9 cellular contexts compared by ENCODE assay signal in genomic region chr1:23178931-23179330, GRCh38. TPM values are rescaled to one million over a fixed set of nuclear protein-coding genes. Genes with fewer than 3 reads are reported as not detected.
A peak's percentile ranks its signal among the peaks of the same experiment; 100 is the strongest.
DNase-seq lines count a peak whose midpoint lies in the region; ATAC-seq, FAIRE-seq and TF ChIP-seq lines count a peak whose summit lies in the region.
"Had no signal": no experiment of that assay in that cellular context is flagged by ENCODE, and none has a peak within 500 bp of the region (broad histone marks: within the 10 kb centered on the region; RNA-seq: fewer than 3 reads in every experiment).

No MANE protein-coding gene starts in this region.

- H3K79me2 ChIP-seq in neural progenitor cell (ENCODE audit: low read depth) = no peaks in the 10 kb centered on the region
- H3K79me2 ChIP-seq: parathyroid adenoma had no signal

- H3K36me3 ChIP-seq in bronchial epithelial cell (ENCODE audit: control insufficient read depth, insufficient read depth, low read length) (no peaks in the 10 kb centered on the region), neural progenitor cell (no peaks in the 10 kb centered on the region)

- H3K4me3 ChIP-seq in bronchial epithelial cell (ENCODE audit: low read depth, low read length) (no peak overlapping the region), neural progenitor cell (no peak overlapping the region)

- no peak for FAIRE-seq in bronchial epithelial cell (lab: Jason Lieb, UNC)

- ATAC-seq in GM19035 (IDR thresholded peaks at IDR 0.05; ENCODE audit: unreplicated experiment) (no peak), HG03354 (IDR thresholded peaks at IDR 0.05; ENCODE audit: poor library complexity, severe bottlenecking, unreplicated experiment) (no peak)

- peak overlapping the region; percentile 82 for H3K4me3 Mint-ChIP-seq in neural progenitor cell
- H3K4me3 Mint-ChIP-seq: T-helper 1 cell treated with Interleukin-12 subunit alpha and Interleukin-12 subunit beta and Interleukin-4 antibody, amounts not matched to agents 30 μg/mL and 1 μg/mL, for 36 hours had no signal

- H3K27me3 Mint-ChIP-seq in neural progenitor cell (ENCODE audit: insufficient read depth, low read depth) = peaks cover 16% of the 10 kb centered on the region

- H3K4me1 Mint-ChIP-seq in neural progenitor cell = peaks cover 6% of the 10 kb centered on the region

- no peak overlapping the region for H3K27ac Mint-ChIP-seq in neural progenitor cell
- H3K27ac Mint-ChIP-seq: T-helper 1 cell treated with Interleukin-12 subunit alpha and Interleukin-12 subunit beta and Interleukin-4 antibody, amounts not matched to agents 30 μg/mL and 1 μg/mL, for 36 hours had no signal

- H3K27ac ChIP-seq in neural progenitor cell = no peak overlapping the region

- DNase-seq in ELR (ENCODE audit: low read depth) = peak; percentile 56
- DNase-seq in Kasumi-1 (lab: John Stamatoyannopoulos, UW) = peak; percentile 21 to 38
- peak; percentile 35 for DNase-seq in bronchial epithelial cell (ENCODE audit: low read depth)
- peak; percentile 18 for DNase-seq in neural progenitor cell (ENCODE audit: low spot score)
- DNase-seq in NCI-H748 treated with DMSO at 0.1 percent for 48 hours (lab: John Stamatoyannopoulos, UW) = no peak

- no peak overlapping the region for H2AFZ ChIP-seq in neural progenitor cell (replicated peaks)

- no peaks in the 10 kb centered on the region for H3K27me3 ChIP-seq in bronchial epithelial cell (ENCODE audit: control insufficient read depth, insufficient read depth, low read length)
- H3K27me3 ChIP-seq in neural progenitor cell = peaks cover 68% of the 10 kb centered on the region

- peaks cover 14% of the 10 kb centered on the region for H4K20me1 ChIP-seq in neural progenitor cell (ENCODE audit: low read depth)

- H3K9ac ChIP-seq in neural progenitor cell = no peak overlapping the region
- H3K9ac ChIP-seq: parathyroid adenoma had no signal

- H3K9me3 Mint-ChIP-seq in neural progenitor cell = no peaks in the 10 kb centered on the region
- H3K9me3 Mint-ChIP-seq: T-helper 1 cell treated with Interleukin-12 subunit alpha and Interleukin-12 subunit beta and Interleukin-4 antibody, amounts not matched to agents 30 μg/mL and 1 μg/mL, for 36 hours had no signal

- H3F3A ChIP-seq in neural progenitor cell (ENCODE audit: low read depth) = peaks cover 5% of the 10 kb centered on the region

- peak; percentile 25 for TF ChIP-seq CTCF in bronchial epithelial cell (IDR thresholded peaks at IDR 0.05; ENCODE audit: insufficient read depth, low read length, severe bottlenecking)
- TF ChIP-seq CTCF in neural progenitor cell (IDR thresholded peaks at IDR 0.05) = peak; percentile 28

- no peak overlapping the region for H3K4me2 ChIP-seq in neural progenitor cell

- no peaks in the 10 kb centered on the region for H3K4me1 ChIP-seq in neural progenitor cell

- no peaks in the 10 kb centered on the region for H3K9me3 ChIP-seq in neural progenitor cell (ENCODE audit: low read depth)

- H3K36me3 Mint-ChIP-seq in neural progenitor cell = no peaks in the 10 kb centered on the region

RNA-seq across cellular contexts. Expression of gene LUZP1, which starts 10.3 kb away (rescaled TPM):
- total RNA-seq in bronchial epithelial cell (17.6 and 19.6 TPM in 2 replicates), neural progenitor cell (ENCODE audit: low replicate concordance) (38.0 and 39.1 TPM in 2 replicates)

RNA-seq across cellular contexts. Expression of gene HTR1D, which starts 38.4 kb away (rescaled TPM):
- total RNA-seq in bronchial epithelial cell (under 0.01 and 0.26 TPM in 2 replicates), neural progenitor cell (ENCODE audit: low replicate concordance) (1.1 and 2.0 TPM in 2 replicates)
